Comparison of ENCODE assay signal across 29 cellular contexts in the genomic region with DNA sequence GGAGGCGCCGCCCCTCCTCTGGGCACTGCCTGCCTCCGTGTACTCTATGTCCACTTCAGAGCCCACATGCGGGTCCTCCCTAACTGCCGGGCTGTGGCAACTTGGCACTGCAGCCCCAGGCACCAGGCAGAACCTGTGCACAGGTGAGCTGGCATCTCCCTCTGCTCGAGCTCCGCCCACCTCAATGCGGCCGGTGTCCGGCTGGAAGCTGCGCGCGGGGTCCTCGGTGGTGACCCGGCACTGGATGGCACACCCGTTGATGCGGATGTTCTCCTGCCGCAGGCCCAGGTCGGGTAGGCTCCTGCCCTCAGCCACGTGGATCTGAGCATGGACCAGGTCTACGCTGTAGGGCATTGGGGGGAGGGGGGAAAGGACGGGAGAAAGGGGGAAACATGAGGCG.
"Had no signal": no experiment of that assay in that cellular context is flagged by ENCODE, and none has a peak within 500 bp of the region (broad histone marks: within the 10 kb centered on the region; RNA-seq: fewer than 3 reads in every experiment).

No MANE protein-coding gene starts in this region.

- H3K27me3 ChIP-seq: brain microvascular endothelial cell had no signal

- H3K9me3 Mint-ChIP-seq: activated CD4-positive, alpha-beta memory T cell treated with anti-CD3 and anti-CD28 coated beads, Interleukin-2, amount 10 ng/mL, durations not matched to agents 7 days and 5 days; activated naive CD4-positive, alpha-beta T cell treated with anti-CD3 and anti-CD28 coated beads, Interleukin-2, amount 10 ng/mL, durations not matched to agents 7 days and 5 days; activated naive CD8-positive, alpha-beta T cell treated with anti-CD3 and anti-CD28 coated beads, Interleukin-2, amount 50 U/mL, for 24 hours had no signal

- H3K36me3 Mint-ChIP-seq: activated CD8-positive, alpha-beta memory T cell treated with anti-CD3 and anti-CD28 coated beads, Interleukin-2, amount 10 ng/mL, durations not matched to agents 7 days and 5 days; activated naive CD4-positive, alpha-beta T cell treated with anti-CD3 and anti-CD28 coated beads, Interleukin-2, amount 10 ng/mL, durations not matched to agents 7 days and 5 days; activated naive CD8-positive, alpha-beta T cell had no signal

- H3K27ac Mint-ChIP-seq: activated CD8-positive, alpha-beta memory T cell treated with anti-CD3 and anti-CD28 coated beads, Interleukin-2, amount 10 ng/mL, durations not matched to agents 7 days and 5 days; activated naive CD4-positive, alpha-beta T cell treated with anti-CD3 and anti-CD28 coated beads, Interleukin-2, amount 10 ng/mL, durations not matched to agents 7 days and 5 days; activated naive CD8-positive, alpha-beta T cell; activated naive CD8-positive, alpha-beta T cell treated with anti-CD3 and anti-CD28 coated beads, Interleukin-2, amount 50 U/mL, for 24 hours had no signal

- H3K4me3 Mint-ChIP-seq: activated CD4-positive, alpha-beta memory T cell treated with anti-CD3 and anti-CD28 coated beads, Interleukin-2, amount 10 ng/mL, durations not matched to agents 7 days and 5 days; activated CD8-positive, alpha-beta memory T cell treated with anti-CD3 and anti-CD28 coated beads, Interleukin-2, amount 10 ng/mL, durations not matched to agents 7 days and 5 days; activated naive CD4-positive, alpha-beta T cell treated with anti-CD3 and anti-CD28 coated beads, Interleukin-2, amount 10 ng/mL, durations not matched to agents 7 days and 5 days; activated naive CD8-positive, alpha-beta T cell; activated naive CD8-positive, alpha-beta T cell treated with anti-CD3 and anti-CD28 coated beads, Interleukin-2, amount 50 U/mL, for 24 hours had no signal

- DNase-seq: activated CD4-positive, alpha-beta memory T cell treated with anti-CD3 and anti-CD28 coated beads, Interleukin-2, amount 10 ng/mL, durations not matched to agents 7 days and 5 days; activated CD4-positive, alpha-beta T cell treated with anti-CD3 and anti-CD28 coated beads for 1 hour; activated CD4-positive, alpha-beta T cell treated with anti-CD3 and anti-CD28 coated beads for 48 hours; activated CD4-positive, CD25-positive, alpha-beta regulatory T cell; activated CD8-positive, alpha-beta memory T cell treated with anti-CD3 and anti-CD28 coated beads for 24 hours; activated CD8-positive, alpha-beta memory T cell treated with anti-CD3 and anti-CD28 coated beads, Interleukin-2, amount 10 ng/mL, durations not matched to agents 7 days and 5 days; activated CD8-positive, alpha-beta memory T cell treated with anti-CD3 and anti-CD28 coated beads, Interleukin-2, amount 50 U/mL, for 48 hours; activated effector memory CD4-positive, alpha-beta T cell treated with Interleukin-2 at 50 U/mL for 16 hours; activated naive CD4-positive, alpha-beta T cell treated with anti-CD3 and anti-CD28 coated beads, Interleukin-2, amount 10 ng/mL, durations not matched to agents 7 days and 5 days; activated naive CD8-positive, alpha-beta T cell treated with anti-CD3 and anti-CD28 coated beads, Interleukin-2, amount 50 U/mL, for 24 hours; activated T-cell treated with anti-CD3 and anti-CD28 coated beads, Interleukin-2, amount 50 U/mL, for 48 hours; anterior cingulate cortex; brain microvascular endothelial cell; central memory CD4-positive, alpha-beta T cell; KG1; MM.1S; NCI-H146; NCI-H187; NCI-H2029 treated with DMSO at 0.1 percent for 48 hours; NCI-H2107; NCI-H345; SHP77 treated with DMSO at 0.1 percent for 48 hours; SW 1271; T-helper 1 cell; T-helper 2 cell; T-helper 9 cell had no signal

- H3K27me3 Mint-ChIP-seq: activated CD4-positive, alpha-beta memory T cell treated with anti-CD3 and anti-CD28 coated beads, Interleukin-2, amount 10 ng/mL, durations not matched to agents 7 days and 5 days; activated CD8-positive, alpha-beta memory T cell treated with anti-CD3 and anti-CD28 coated beads, Interleukin-2, amount 10 ng/mL, durations not matched to agents 7 days and 5 days; activated naive CD4-positive, alpha-beta T cell treated with anti-CD3 and anti-CD28 coated beads, Interleukin-2, amount 10 ng/mL, durations not matched to agents 7 days and 5 days; activated naive CD8-positive, alpha-beta T cell; activated naive CD8-positive, alpha-beta T cell treated with anti-CD3 and anti-CD28 coated beads, Interleukin-2, amount 50 U/mL, for 24 hours had no signal

- H3K27ac ChIP-seq: brain microvascular endothelial cell had no signal

- ATAC-seq: activated CD8-positive, alpha-beta memory T cell treated with anti-CD3 and anti-CD28 coated beads, Interleukin-2, amount 10 ng/mL, durations not matched to agents 7 days and 5 days; activated naive CD8-positive, alpha-beta T cell treated with anti-CD3 and anti-CD28 coated beads, Interleukin-2, amount 50 U/mL, for 24 hours; Panc1; SK-N-SH treated with all-trans-retinoic acid at 6 μM for 48 hours had no signal
